11 cellular contexts compared by ENCODE assay signal in genomic region chr14:24941719-24942118, GRCh38.
DNase-seq lines count a peak whose midpoint lies in the region; ATAC-seq and TF ChIP-seq lines count a peak whose summit lies in the region.
"Had no signal": no experiment of that assay in that cellular context is flagged by ENCODE, and none has a peak within 500 bp of the region (broad histone marks: within the 10 kb centered on the region; RNA-seq: fewer than 3 reads in every experiment).

No MANE protein-coding gene starts in this region.

- no peak overlapping the region for H3K14ac ChIP-seq in neuronal stem cell (ENCODE audit: low read length)

- H3K27ac ChIP-seq in sigmoid colon, result no peak overlapping the region
- no peak overlapping the region for H3K27ac ChIP-seq in neuronal stem cell (replicated peaks; ENCODE audit: low read length)
- H3K27ac ChIP-seq: esophagus muscularis mucosa, SJSA1 had no signal

- H3K4ac ChIP-seq in neuronal stem cell (ENCODE audit: low read length), result no peak overlapping the region

- 28 to 80% methylated on average over 1 of the region's 1 CpG for WGBS in sigmoid colon, 2 donors
- no CpG with 5 or more reads among the region's 1 CpG for WGBS in neuronal stem cell (ENCODE audit: extremely low coverage in 2 of 2, insufficient read length in 2 of 2, insufficient replicate concordance in 1 of 2), 2 donors

- no peak overlapping the region for H3K9ac ChIP-seq in neuronal stem cell (ENCODE audit: low read depth, low read length, poor library complexity)

- H4K8ac ChIP-seq in neuronal stem cell (ENCODE audit: low read depth, low read length), result no peak overlapping the region

- TF ChIP-seq EP300 in sigmoid colon (IDR thresholded peaks at IDR 0.05), result no peak

- H2BK120ac ChIP-seq in neuronal stem cell (ENCODE audit: low read depth, low read length), result no peak overlapping the region

- intact Hi-C loops in sigmoid colon (cut with DNase I), result no loop called here

- H2AK5ac ChIP-seq in neuronal stem cell (ENCODE audit: low read depth, low read length), result no peak overlapping the region

- H3K4me3 ChIP-seq in sigmoid colon, result no peak overlapping the region
- no peak overlapping the region for H3K4me3 ChIP-seq in neuronal stem cell (ENCODE audit: low read length in 2 of 2)
- H3K4me3 ChIP-seq: esophagus muscularis mucosa, SJSA1 had no signal

- no peaks in the 10 kb centered on the region for H3K27me3 ChIP-seq in sigmoid colon
- no peaks in the 10 kb centered on the region for H3K27me3 ChIP-seq in neuronal stem cell (ENCODE audit: control insufficient read depth in 3 of 3, insufficient read depth in 3 of 3, low read depth in 1 of 3, low read length in 3 of 3)
- H3K27me3 ChIP-seq: esophagus muscularis mucosa, SJSA1 had no signal

- ATAC-seq in GM19468 (IDR thresholded peaks at IDR 0.05; ENCODE audit: extremely low read depth, unreplicated experiment) (peak; percentile 63), left lobe of liver (no peak)

- peaks cover 0 to 6% (median 5%) of the 10 kb centered on the region in 4 donors for H3K4me1 ChIP-seq in sigmoid colon
- peaks cover 0 to 11% of the 10 kb centered on the region in 2 donors for H3K4me1 ChIP-seq in neuronal stem cell (ENCODE audit: control insufficient read depth in 2 of 2, insufficient read depth in 1 of 2, low read depth in 1 of 2, low read length in 2 of 2)
- H3K4me1 ChIP-seq: SJSA1 had no signal

- TF ChIP-seq CTCF in sigmoid colon (IDR thresholded peaks at IDR 0.05), result no peak

- H3K18ac ChIP-seq in neuronal stem cell (ENCODE audit: low read length), result no peak overlapping the region

- in situ Hi-C loops in G401 (cut with HindIII; ENCODE audit: low sequenced_read_pairs), result no loop called here

- no peak overlapping the region for H2BK15ac ChIP-seq in neuronal stem cell (ENCODE audit: low read length)

- H3K9me3 ChIP-seq in sigmoid colon (no peaks in the 10 kb centered on the region), neuronal stem cell (replicated peaks in 1 of 2; ENCODE audit: control insufficient read depth in 2 of 2, insufficient read depth in 1 of 2, low read depth in 1 of 2, low read length in 2 of 2) (no peaks in the 10 kb centered on the region)
- H3K9me3 ChIP-seq: esophagus muscularis mucosa, SJSA1 had no signal

- H4K91ac ChIP-seq in neuronal stem cell (ENCODE audit: low read depth, low read length, poor library complexity), result no peak overlapping the region

- H3K79me1 ChIP-seq in neuronal stem cell (ENCODE audit: low read depth, low read length), result no peaks in the 10 kb centered on the region

- H3K4me2 ChIP-seq in neuronal stem cell (ENCODE audit: insufficient read depth, low read length, poor library complexity, severe bottlenecking), result no peak overlapping the region

- no peak overlapping the region for H3K23ac ChIP-seq in neuronal stem cell (ENCODE audit: low read depth, low read length, poor library complexity)

- H3K36me3 ChIP-seq in sigmoid colon, result no peaks in the 10 kb centered on the region
- H3K36me3 ChIP-seq in neuronal stem cell (replicated peaks in 1 of 2; ENCODE audit: control insufficient read depth in 2 of 2, insufficient read depth in 2 of 2, low read length in 2 of 2), result no peaks in the 10 kb centered on the region
- H3K36me3 ChIP-seq: esophagus muscularis mucosa, SJSA1 had no signal

- no peak overlapping the region for H2AFZ ChIP-seq in neuronal stem cell (ENCODE audit: low read length)

- no peak for TF ChIP-seq POLR2A in sigmoid colon (IDR thresholded peaks at IDR 0.05)

- H2BK5ac ChIP-seq in neuronal stem cell (ENCODE audit: low read length), result no peak overlapping the region

- DNase-seq in DMS153 treated with DMSO at 0.1 percent for 48 hours (lab: John Stamatoyannopoulos, UW; ENCODE audit: unreplicated experiment) (peak; percentile 58), NCI-H1092 treated with DMSO at 0.1 percent for 48 hours (lab: John Stamatoyannopoulos, UW) (peak; percentile 65), SHP77 (lab: John Stamatoyannopoulos, UW) (peak; percentile 42 to 73), sigmoid colon (no peak), neuronal stem cell (ENCODE audit: low spot score) (no peak), left lobe of liver (ENCODE audit: low spot score) (no peak), G401 (ENCODE audit: low spot score) (no peak)
- DNase-seq: Kasumi-1 had no signal

- no peak overlapping the region for H2BK12ac ChIP-seq in neuronal stem cell (ENCODE audit: low read length)

Comparison
In these comparisons a context has a peak if more than half of its experiments do, and no peak if none do; other contexts are left out.
1. DNase-seq: peak in DMS153 treated with DMSO at 0.1 percent for 48 hours (single experiment), NCI-H1092 treated with DMSO at 0.1 percent for 48 hours (single experiment) and SHP77 (2 of 2); none in sigmoid colon (single experiment), neuronal stem cell (single experiment), left lobe of liver (single experiment) and G401 (single experiment).